ENCODE assay signal across 1 cellular context in genomic region chr2:174812037-174812436, GRCh38.
TF ChIP-seq lines count a peak whose summit lies in the region.

No MANE protein-coding gene starts in this region.

TF ChIP-seq in K562, 482 proteins besides CTCF, POLR2A, EP300 and RAD21 (continued from another document):
- TF ChIP-seq, protein P1, sequence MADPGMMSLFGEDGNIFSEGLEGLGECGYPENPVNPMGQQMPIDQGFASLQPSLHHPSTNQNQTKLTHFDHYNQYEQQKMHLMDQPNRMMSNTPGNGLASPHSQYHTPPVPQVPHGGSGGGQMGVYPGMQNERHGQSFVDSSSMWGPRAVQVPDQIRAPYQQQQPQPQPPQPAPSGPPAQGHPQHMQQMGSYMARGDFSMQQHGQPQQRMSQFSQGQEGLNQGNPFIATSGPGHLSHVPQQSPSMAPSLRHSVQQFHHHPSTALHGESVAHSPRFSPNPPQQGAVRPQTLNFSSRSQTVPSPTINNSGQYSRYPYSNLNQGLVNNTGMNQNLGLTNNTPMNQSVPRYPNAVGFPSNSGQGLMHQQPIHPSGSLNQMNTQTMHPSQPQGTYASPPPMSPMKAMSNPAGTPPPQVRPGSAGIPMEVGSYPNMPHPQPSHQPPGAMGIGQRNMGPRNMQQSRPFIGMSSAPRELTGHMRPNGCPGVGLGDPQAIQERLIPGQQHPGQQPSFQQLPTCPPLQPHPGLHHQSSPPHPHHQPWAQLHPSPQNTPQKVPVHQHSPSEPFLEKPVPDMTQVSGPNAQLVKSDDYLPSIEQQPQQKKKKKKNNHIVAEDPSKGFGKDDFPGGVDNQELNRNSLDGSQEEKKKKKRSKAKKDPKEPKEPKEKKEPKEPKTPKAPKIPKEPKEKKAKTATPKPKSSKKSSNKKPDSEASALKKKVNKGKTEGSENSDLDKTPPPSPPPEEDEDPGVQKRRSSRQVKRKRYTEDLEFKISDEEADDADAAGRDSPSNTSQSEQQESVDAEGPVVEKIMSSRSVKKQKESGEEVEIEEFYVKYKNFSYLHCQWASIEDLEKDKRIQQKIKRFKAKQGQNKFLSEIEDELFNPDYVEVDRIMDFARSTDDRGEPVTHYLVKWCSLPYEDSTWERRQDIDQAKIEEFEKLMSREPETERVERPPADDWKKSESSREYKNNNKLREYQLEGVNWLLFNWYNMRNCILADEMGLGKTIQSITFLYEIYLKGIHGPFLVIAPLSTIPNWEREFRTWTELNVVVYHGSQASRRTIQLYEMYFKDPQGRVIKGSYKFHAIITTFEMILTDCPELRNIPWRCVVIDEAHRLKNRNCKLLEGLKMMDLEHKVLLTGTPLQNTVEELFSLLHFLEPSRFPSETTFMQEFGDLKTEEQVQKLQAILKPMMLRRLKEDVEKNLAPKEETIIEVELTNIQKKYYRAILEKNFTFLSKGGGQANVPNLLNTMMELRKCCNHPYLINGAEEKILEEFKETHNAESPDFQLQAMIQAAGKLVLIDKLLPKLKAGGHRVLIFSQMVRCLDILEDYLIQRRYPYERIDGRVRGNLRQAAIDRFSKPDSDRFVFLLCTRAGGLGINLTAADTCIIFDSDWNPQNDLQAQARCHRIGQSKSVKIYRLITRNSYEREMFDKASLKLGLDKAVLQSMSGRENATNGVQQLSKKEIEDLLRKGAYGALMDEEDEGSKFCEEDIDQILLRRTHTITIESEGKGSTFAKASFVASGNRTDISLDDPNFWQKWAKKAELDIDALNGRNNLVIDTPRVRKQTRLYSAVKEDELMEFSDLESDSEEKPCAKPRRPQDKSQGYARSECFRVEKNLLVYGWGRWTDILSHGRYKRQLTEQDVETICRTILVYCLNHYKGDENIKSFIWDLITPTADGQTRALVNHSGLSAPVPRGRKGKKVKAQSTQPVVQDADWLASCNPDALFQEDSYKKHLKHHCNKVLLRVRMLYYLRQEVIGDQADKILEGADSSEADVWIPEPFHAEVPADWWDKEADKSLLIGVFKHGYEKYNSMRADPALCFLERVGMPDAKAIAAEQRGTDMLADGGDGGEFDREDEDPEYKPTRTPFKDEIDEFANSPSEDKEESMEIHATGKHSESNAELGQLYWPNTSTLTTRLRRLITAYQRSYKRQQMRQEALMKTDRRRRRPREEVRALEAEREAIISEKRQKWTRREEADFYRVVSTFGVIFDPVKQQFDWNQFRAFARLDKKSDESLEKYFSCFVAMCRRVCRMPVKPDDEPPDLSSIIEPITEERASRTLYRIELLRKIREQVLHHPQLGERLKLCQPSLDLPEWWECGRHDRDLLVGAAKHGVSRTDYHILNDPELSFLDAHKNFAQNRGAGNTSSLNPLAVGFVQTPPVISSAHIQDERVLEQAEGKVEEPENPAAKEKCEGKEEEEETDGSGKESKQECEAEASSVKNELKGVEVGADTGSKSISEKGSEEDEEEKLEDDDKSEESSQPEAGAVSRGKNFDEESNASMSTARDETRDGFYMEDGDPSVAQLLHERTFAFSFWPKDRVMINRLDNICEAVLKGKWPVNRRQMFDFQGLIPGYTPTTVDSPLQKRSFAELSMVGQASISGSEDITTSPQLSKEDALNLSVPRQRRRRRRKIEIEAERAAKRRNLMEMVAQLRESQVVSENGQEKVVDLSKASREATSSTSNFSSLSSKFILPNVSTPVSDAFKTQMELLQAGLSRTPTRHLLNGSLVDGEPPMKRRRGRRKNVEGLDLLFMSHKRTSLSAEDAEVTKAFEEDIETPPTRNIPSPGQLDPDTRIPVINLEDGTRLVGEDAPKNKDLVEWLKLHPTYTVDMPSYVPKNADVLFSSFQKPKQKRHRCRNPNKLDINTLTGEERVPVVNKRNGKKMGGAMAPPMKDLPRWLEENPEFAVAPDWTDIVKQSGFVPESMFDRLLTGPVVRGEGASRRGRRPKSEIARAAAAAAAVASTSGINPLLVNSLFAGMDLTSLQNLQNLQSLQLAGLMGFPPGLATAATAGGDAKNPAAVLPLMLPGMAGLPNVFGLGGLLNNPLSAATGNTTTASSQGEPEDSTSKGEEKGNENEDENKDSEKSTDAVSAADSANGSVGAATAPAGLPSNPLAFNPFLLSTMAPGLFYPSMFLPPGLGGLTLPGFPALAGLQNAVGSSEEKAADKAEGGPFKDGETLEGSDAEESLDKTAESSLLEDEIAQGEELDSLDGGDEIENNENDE (IDR thresholded peaks at IDR 0.05; ENCODE audit: low read depth, low read length) = no peak
- TF ChIP-seq CEBPB (tag; IDR thresholded peaks at IDR 0.05) (peak; percentile 24; the same call in 1 of the 2 replicates), CC2D1A (IDR thresholded peaks at IDR 0.05) (no peak)
